Comparison of ENCODE assay signal across 24 cellular contexts in genomic region chr9:2128611-2129010, GRCh38.
DNase-seq lines count a peak whose midpoint lies in the region; ATAC-seq and TF ChIP-seq lines count a peak whose summit lies in the region.
"Had no signal": no experiment of that assay in that cellular context is flagged by ENCODE, and none has a peak within 500 bp of the region (broad histone marks: within the 10 kb centered on the region; RNA-seq: fewer than 3 reads in every experiment).

No MANE protein-coding gene starts in this region.

- no peak for ATAC-seq in activated CD4-positive, alpha-beta T cell treated with anti-CD3 and anti-CD28 coated beads for 36 hours
- ATAC-seq in thoracic aorta (ENCODE audit: insufficient number of reproducible peaks, low FRiP score, low read depth): no peak
- ATAC-seq: HCT116, PC-3 had no signal

- POLR2A ChIA-PET in activated CD4-positive, alpha-beta T cell treated with anti-CD3 and anti-CD28 coated beads for 36 hours (lab: Charles Lee): no interaction called here

- no peak overlapping the region for H3K4me3 ChIP-seq in thoracic aorta
- H3K4me3 ChIP-seq: adrenal gland, breast epithelium had no signal

- H3K27me3 Mint-ChIP-seq in activated CD4-positive, alpha-beta T cell treated with anti-CD3 and anti-CD28 coated beads for 36 hours: no peaks in the 10 kb centered on the region
- no peaks in the 10 kb centered on the region for H3K27me3 Mint-ChIP-seq in brain
- peaks cover 6% of the 10 kb centered on the region for H3K27me3 Mint-ChIP-seq in nephron progenitor cell (ENCODE audit: low read depth, poor library complexity)
- H3K27me3 Mint-ChIP-seq: activated B cell treated with CpG ODN at 0.5 μM for 24 hours; activated CD4-positive, alpha-beta memory T cell treated with anti-CD3 and anti-CD28 coated beads, Interleukin-2, amount 10 ng/mL, durations not matched to agents 7 days and 5 days; CD8-positive, alpha-beta memory T cell; progenitor cell of endocrine pancreas had no signal

- no peaks in the 10 kb centered on the region for H3K27me3 ChIP-seq in thoracic aorta (replicated peaks; ENCODE audit: insufficient read depth)
- H3K27me3 ChIP-seq: adrenal gland, breast epithelium had no signal

- peak overlapping the region; percentile 20 for H3K27ac Mint-ChIP-seq in activated CD4-positive, alpha-beta T cell treated with anti-CD3 and anti-CD28 coated beads for 36 hours
- H3K27ac Mint-ChIP-seq in brain (peak overlapping the region in 3 of 5 experiments; percentile 68 to 94 (median 76)), nephron progenitor cell (peak overlapping the region; percentile 94)
- H3K27ac Mint-ChIP-seq: activated B cell treated with CpG ODN at 0.5 μM for 24 hours; activated CD4-positive, alpha-beta memory T cell treated with anti-CD3 and anti-CD28 coated beads, Interleukin-2, amount 10 ng/mL, durations not matched to agents 7 days and 5 days; progenitor cell of endocrine pancreas had no signal

- TF ChIP-seq CTCF in brain (conservative IDR thresholded peaks at IDR 0.05): no peak
- no peak for TF ChIP-seq CTCF in nephron progenitor cell (IDR thresholded peaks at IDR 0.05)
- no peak for TF ChIP-seq CTCF in thoracic aorta (IDR thresholded peaks at IDR 0.05)

- peaks cover 47 to 73% of the 10 kb centered on the region in 2 donors for H3K4me1 ChIP-seq in thoracic aorta (ENCODE audit: control insufficient read depth in 1 of 2, low read depth in 2 of 2)

- H3K9me3 Mint-ChIP-seq in activated CD4-positive, alpha-beta T cell treated with anti-CD3 and anti-CD28 coated beads for 36 hours (ENCODE audit: low read depth): no peaks in the 10 kb centered on the region
- H3K9me3 Mint-ChIP-seq in brain: no peaks in the 10 kb centered on the region
- peaks cover 4% of the 10 kb centered on the region for H3K9me3 Mint-ChIP-seq in nephron progenitor cell
- H3K9me3 Mint-ChIP-seq: activated B cell treated with CpG ODN at 0.5 μM for 24 hours; activated CD4-positive, alpha-beta memory T cell treated with anti-CD3 and anti-CD28 coated beads, Interleukin-2, amount 10 ng/mL, durations not matched to agents 7 days and 5 days; CD8-positive, alpha-beta memory T cell had no signal

- H3K4me1 Mint-ChIP-seq in activated CD4-positive, alpha-beta T cell treated with anti-CD3 and anti-CD28 coated beads for 36 hours: peaks cover 49% of the 10 kb centered on the region
- H3K4me1 Mint-ChIP-seq in brain (peaks cover 57% of the 10 kb centered on the region), nephron progenitor cell (peaks cover 90% of the 10 kb centered on the region)

- CTCF ChIA-PET in activated CD4-positive, alpha-beta T cell treated with anti-CD3 and anti-CD28 coated beads for 36 hours (lab: Charles Lee): no interaction called here

- peak overlapping the region; percentile 77 to 88 for H3K27ac ChIP-seq in thoracic aorta

- intact Hi-C loops in activated CD4-positive, alpha-beta T cell treated with anti-CD3 and anti-CD28 coated beads for 36 hours (cut with DNase I, micrococcal nuclease): loop anchor here in 1 of 2 experiments (5.0 to 10.0 kb wide), 3 partner anchors 64 to 496 kb away; partner anchors contain the start of gene VLDLR

- no peaks in the 10 kb centered on the region for H3K9me3 ChIP-seq in thoracic aorta
- H3K9me3 ChIP-seq: adrenal gland, breast epithelium had no signal

- DNase-seq in activated CD4-positive, alpha-beta T cell treated with anti-CD3 and anti-CD28 coated beads for 36 hours: no peak
- no peak for DNase-seq in activated CD4-positive, alpha-beta T cell treated with anti-CD3 and anti-CD28 coated beads, Interleukin-2, amount 50 U/mL, for 48 hours
- DNase-seq in nephron progenitor cell (peak; percentile 24), thoracic aorta (ENCODE audit: low spot score) (no peak), HuH-7 (ENCODE audit: low spot score) (no peak), DMS53 (lab: John Stamatoyannopoulos, UW) (no peak), T-helper 9 cell (no peak)
- DNase-seq: activated B cell treated with CpG ODN at 0.5 μM for 24 hours; activated CD4-positive, alpha-beta memory T cell treated with anti-CD3 and anti-CD28 coated beads, Interleukin-2, amount 10 ng/mL, durations not matched to agents 7 days and 5 days; activated gamma-delta T cell; CD8-positive, alpha-beta memory T cell; cortex of kidney; NCI-H1092; NCI-H2029; PC-3; Right ventricle myocardium superior; small intestine; stimulated activated CD4-positive, alpha-beta T cell treated with anti-CD3 and anti-CD28 coated beads, Interleukin-2, amount 100 ng/mL, for 24 hours; T1000 had no signal

- H3K4me3 Mint-ChIP-seq in activated CD4-positive, alpha-beta T cell treated with anti-CD3 and anti-CD28 coated beads for 36 hours: no peak overlapping the region
- no peak overlapping the region for H3K4me3 Mint-ChIP-seq in brain
- H3K4me3 Mint-ChIP-seq in nephron progenitor cell: peak overlapping the region; percentile 21
- H3K4me3 Mint-ChIP-seq: activated B cell treated with CpG ODN at 0.5 μM for 24 hours; activated CD4-positive, alpha-beta memory T cell treated with anti-CD3 and anti-CD28 coated beads, Interleukin-2, amount 10 ng/mL, durations not matched to agents 7 days and 5 days; CD8-positive, alpha-beta memory T cell had no signal

- peaks cover 4% of the 10 kb centered on the region for H3K36me3 ChIP-seq in thoracic aorta
- H3K36me3 ChIP-seq: breast epithelium had no signal

- H3K36me3 Mint-ChIP-seq in activated CD4-positive, alpha-beta T cell treated with anti-CD3 and anti-CD28 coated beads for 36 hours (ENCODE audit: low read depth): peaks cover 34% of the 10 kb centered on the region
- H3K36me3 Mint-ChIP-seq in brain: peaks cover 42% of the 10 kb centered on the region
- H3K36me3 Mint-ChIP-seq in nephron progenitor cell (ENCODE audit: low read depth): peaks cover 23% of the 10 kb centered on the region

Comparison
In these comparisons a context has a peak if more than half of its experiments do, and no peak if none do; other contexts are left out.
1. H3K27ac Mint-ChIP-seq: peak in every context shown above with its lines; median percentile 94 in nephron progenitor cell; 76 in brain; 20 in activated CD4-positive, alpha-beta T cell treated with anti-CD3 and anti-CD28 coated beads for 36 hours.